ENCODE assay signal across 15 cellular contexts in the genomic region with DNA sequence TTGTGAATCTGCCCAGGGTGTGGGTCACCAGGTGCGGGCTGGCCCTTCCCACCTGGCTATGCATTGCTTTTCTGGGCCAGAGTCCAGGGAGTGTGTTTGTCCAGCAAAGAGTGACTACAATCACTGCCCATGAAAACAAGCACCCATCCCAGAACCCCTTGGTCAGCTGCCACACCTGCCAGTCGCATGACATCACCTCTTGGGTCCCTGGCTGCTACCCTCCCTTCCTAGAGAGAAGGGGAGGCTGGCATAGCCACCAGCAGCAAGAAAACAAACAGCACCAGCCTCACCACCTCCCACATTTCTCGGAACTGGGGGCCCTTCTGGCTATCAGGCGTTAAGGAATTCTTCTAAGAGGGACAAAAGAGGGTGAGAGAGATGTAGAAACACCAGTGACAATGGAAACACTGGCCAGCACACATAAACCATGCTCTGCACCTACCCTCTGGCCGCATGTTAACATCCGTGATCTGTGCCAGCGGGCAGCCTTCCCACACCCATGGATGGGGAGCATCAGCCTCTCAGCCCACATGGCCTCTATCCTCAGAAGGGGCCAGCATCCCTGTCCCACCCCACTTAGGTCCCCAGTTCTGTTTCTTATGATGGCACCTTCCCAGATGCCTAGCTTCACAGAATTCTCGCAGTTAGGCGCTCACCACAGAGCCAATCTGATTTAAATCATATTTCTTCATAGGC.
DNase-seq lines count a peak whose midpoint lies in the region; ATAC-seq and TF ChIP-seq lines count a peak whose summit lies in the region.
"Had no signal": no experiment of that assay in that cellular context is flagged by ENCODE, and none has a peak within 500 bp of the region (broad histone marks: within the 10 kb centered on the region; RNA-seq: fewer than 3 reads in every experiment).

No MANE protein-coding gene starts in this region.

- no peak for TF ChIP-seq CTCF in hepatocyte (IDR thresholded peaks at IDR 0.05; ENCODE audit: poor library complexity)

- DNase-seq in M059J (ENCODE audit: low read depth) (peak; percentile 25), NCI-H774 (lab: John Stamatoyannopoulos, UW) (peak; percentile 94), hepatocyte (ENCODE audit: low spot score) (peak; percentile 50), sciatic nerve (ENCODE audit: low spot score) (peak; percentile 39), NOMO-1 treated with dmso at 0.1 percent for 144 hours (lab: John Stamatoyannopoulos, UW; ENCODE audit: unreplicated experiment) (no peak)
- no peak for DNase-seq in stimulated activated CD4-positive, alpha-beta T cell treated with anti-CD3 and anti-CD28 coated beads, Interleukin-4, amount 100 ng/mL, for 1 hour
- DNase-seq: adrenal gland; CD4-positive, CD25-positive, alpha-beta regulatory T cell; NCI-H524 treated with DMSO at 0.1 percent for 48 hours; nephron progenitor cell had no signal

- H3K27me3 ChIP-seq in hepatocyte, result no peaks in the 10 kb centered on the region
- H3K27me3 ChIP-seq: adrenal gland had no signal

- no peaks in the 10 kb centered on the region for H3K79me2 ChIP-seq in hepatocyte

- peaks cover 17% of the 10 kb centered on the region for H3K4me1 ChIP-seq in hepatocyte (ENCODE audit: insufficient read depth)
- H3K4me1 ChIP-seq: adrenal gland had no signal

- no peaks in the 10 kb centered on the region for H3K9me3 ChIP-seq in hepatocyte (ENCODE audit: low read depth)
- H3K9me3 ChIP-seq: adrenal gland had no signal

- no peak overlapping the region for H3K4me2 ChIP-seq in hepatocyte

- H3K9me2 ChIP-seq in hepatocyte (replicated peaks; ENCODE audit: insufficient read depth), result no peaks in the 10 kb centered on the region

- no peak for ATAC-seq in sciatic nerve
- no peak for ATAC-seq in GM19452 (IDR thresholded peaks at IDR 0.05; ENCODE audit: unreplicated experiment)
- no peak for ATAC-seq in GM18498 (IDR thresholded peaks at IDR 0.05; ENCODE audit: unreplicated experiment)

- no peak overlapping the region for H3K27ac ChIP-seq in hepatocyte
- H3K27ac ChIP-seq: adrenal gland, SK-N-MC, skin epidermis, suprapubic skin had no signal

- intact Hi-C loops in sciatic nerve (cut with DNase I), result no loop called here

- H3K4me3 ChIP-seq in hepatocyte, result no peak overlapping the region
- H3K4me3 ChIP-seq: adrenal gland, SK-N-MC, skin epidermis, suprapubic skin had no signal

- no peaks in the 10 kb centered on the region for H3K36me3 ChIP-seq in hepatocyte (replicated peaks; ENCODE audit: insufficient read depth, low read depth)
- H3K36me3 ChIP-seq: adrenal gland, suprapubic skin had no signal

- WGBS in hepatocyte (ENCODE audit: low lambda C conversion rate, missing lambda C conversion rate), result 83% methylated on average over 9 of the region's 9 CpGs

- H4K20me1 ChIP-seq in hepatocyte (ENCODE audit: insufficient read depth, poor library complexity, severe bottlenecking), result no peaks in the 10 kb centered on the region

- H2AFZ ChIP-seq in hepatocyte, result no peak overlapping the region

Comparison
In these comparisons a context has a peak if more than half of its experiments do, and no peak if none do; other contexts are left out.
1. DNase-seq: peak in M059J (single experiment), NCI-H774 (single experiment), hepatocyte (single experiment) and sciatic nerve (single experiment); none in stimulated activated CD4-positive, alpha-beta T cell treated with anti-CD3 and anti-CD28 coated beads, Interleukin-4, amount 100 ng/mL, for 1 hour (single experiment) and NOMO-1 treated with dmso at 0.1 percent for 144 hours (single experiment).